Comparison of ENCODE assay signal across 8 cellular contexts in the genomic region with DNA sequence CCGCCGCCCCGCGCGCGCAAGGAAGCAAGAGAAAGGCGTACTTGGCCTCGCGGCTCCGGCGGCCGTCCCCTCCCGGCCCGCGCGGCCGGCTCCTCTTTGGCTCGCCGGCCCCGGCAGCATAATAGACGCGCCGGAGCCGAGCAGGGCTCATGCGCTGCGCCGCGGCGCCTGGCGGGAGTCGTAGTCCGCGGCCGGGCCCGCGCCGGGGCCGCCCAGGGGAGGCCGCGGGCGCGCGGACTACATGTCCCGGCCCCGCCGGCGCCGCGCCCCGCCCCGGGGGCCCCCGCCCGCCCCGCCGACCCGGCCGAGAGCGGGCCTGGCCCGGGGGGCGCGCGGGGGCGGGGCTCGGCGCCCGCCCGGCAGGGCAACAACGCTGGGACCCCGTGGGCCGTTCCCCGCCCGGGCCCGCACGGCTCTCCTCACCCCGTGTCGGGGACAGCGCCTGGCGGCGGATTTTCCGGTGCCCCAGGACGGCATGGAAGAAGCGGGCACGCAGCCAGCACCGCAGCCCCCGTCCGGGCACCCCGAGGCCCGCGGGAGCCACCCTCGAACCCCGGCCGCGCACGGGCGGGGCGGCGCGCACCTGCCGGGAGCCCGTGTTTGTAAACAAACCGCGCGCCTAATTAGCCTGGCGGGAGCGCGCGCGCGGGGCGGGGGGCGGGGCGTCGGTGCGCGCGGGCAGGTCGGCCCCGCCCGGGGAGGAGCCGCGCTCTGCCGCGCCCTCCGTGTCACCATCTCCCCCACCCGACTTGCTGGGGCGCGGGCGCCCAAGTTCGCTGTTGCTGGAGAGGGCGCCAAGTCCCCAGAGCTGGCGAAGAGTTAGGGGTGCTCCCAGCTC. TPM values are rescaled to one million over a fixed set of nuclear protein-coding genes. Genes with fewer than 3 reads are reported as not detected.
DNase-seq lines count a peak whose midpoint lies in the region; ATAC-seq and TF ChIP-seq lines count a peak whose summit lies in the region.

BRD3 (minus strand) TSS at position 123 of the 838 bp plus-strand sequence. CDS start 14,549 bp downstream, outside the sequence.

- peak within 1 kb of the TSS; percentile 97 for H3K4me2 ChIP-seq in GM23248 (ENCODE audit: unreplicated experiment)

- DNase-seq in EL (peak; percentile 90), GM23248 (peak; percentile 99), LHCN-M2 (ENCODE audit: low read depth) (peak; percentile 86), SHP77 (lab: John Stamatoyannopoulos, UW) (peak; percentile 86 to 87), activated gamma-delta T cell (lab: John Stamatoyannopoulos, UW) (peak; percentile 75), foreskin keratinocyte (peak; percentile 54 to 60), stromal cell of bone marrow (ENCODE audit: low read depth) (peak; percentile 84)

- peak; percentile 16 for TF ChIP-seq CTCF in foreskin keratinocyte (conservative IDR thresholded peaks at IDR 0.05)

- H3K79me2 ChIP-seq in GM23248 (ENCODE audit: insufficient read depth): peaks cover 40% of the 10 kb centered on the region

- ATAC-seq in foreskin keratinocyte: peak; percentile 76

- peaks cover 19% of the 10 kb centered on the region for H3F3A ChIP-seq in GM23248 (ENCODE audit: insufficient read depth)

- in situ Hi-C loops in GM23248 (cut with MboI): no loop called here

- H3K4me3 ChIP-seq in GM23248 (peak within 1 kb of the TSS; percentile 96), neuron (ENCODE audit: low read length) (peak within 1 kb of the TSS; percentile 97)

- H3K27ac ChIP-seq in GM23248 (peak within 1 kb of the TSS; percentile 60), foreskin keratinocyte (peak within 1 kb of the TSS; percentile 84)

- peaks cover 8% of the 10 kb centered on the region; the same call in 1 of the 2 replicates for H4K20me1 ChIP-seq in GM23248 (ENCODE audit: insufficient read depth)

- H3K4me1 ChIP-seq in GM23248 (ENCODE audit: insufficient read depth) (0 out of 2 replicates have a peak, but pooled peaks cover 7% of the 10 kb centered on the region), foreskin keratinocyte (no peaks in the 10 kb centered on the region), neuron (ENCODE audit: insufficient read depth, low read length) (peaks cover 15% of the 10 kb centered on the region)

- H3K9ac ChIP-seq in GM23248: peak within 1 kb of the TSS; percentile 88

- H3K36me3 ChIP-seq in GM23248 (ENCODE audit: low read depth) (no peaks in the 10 kb centered on the region), neuron (ENCODE audit: insufficient read depth, low read length) (peaks cover 1% of the 10 kb centered on the region)

- H3K27me3 ChIP-seq in GM23248 (replicated peaks; ENCODE audit: insufficient read depth): peaks cover 22% of the 10 kb centered on the region
- peaks cover 29% of the 10 kb centered on the region for H3K27me3 ChIP-seq in foreskin keratinocyte
- H3K27me3 ChIP-seq in neuron (ENCODE audit: insufficient read depth, low read length): peaks cover 5% of the 10 kb centered on the region

- H2AFZ ChIP-seq in GM23248 (peak within 1 kb of the TSS; percentile 92), neuron (ENCODE audit: low read depth, low read length) (peak within 1 kb of the TSS; percentile 91)

- no peaks in the 10 kb centered on the region for H3K9me2 ChIP-seq in GM23248 (ENCODE audit: insufficient read depth)

- 1% methylated on average over 48 to 73 of the region's 131 CpGs for WGBS in GM23248 (ENCODE audit: low coverage in 1 of 2, low lambda C conversion rate in 2 of 2, missing lambda C conversion rate in 2 of 2), 2 experiments

- H3K9me3 ChIP-seq in GM23248 (ENCODE audit: low read depth): no peaks in the 10 kb centered on the region
- peaks cover 8% of the 10 kb centered on the region for H3K9me3 ChIP-seq in neuron (ENCODE audit: low read length)

RNA-seq across cellular contexts. Expression of gene BRD3, which starts in this region (rescaled TPM):
- 5.5 and 17.5 TPM in 2 replicates for total RNA-seq in GM23248 (2014; rRNA removed; shearing (Covaris generic))
- polyA plus RNA-seq in GM23248 (2016; fragmentation: Nextera tagmentation; extraction: Ambion mirVana): 25.6 and 26.0 TPM in 2 replicates
- total RNA-seq in LHCN-M2 (2014; rRNA removed): 5.3 and 6.3 TPM in 2 replicates
- 10.2 TPM for polyA plus RNA-seq in LHCN-M2 (2012)
- total RNA-seq in foreskin keratinocyte: 8.4 and 10.7 TPM in 2 replicates
- 5.2 and 5.9 TPM in 2 replicates for polyA plus RNA-seq in foreskin keratinocyte

Comparison
In these comparisons a context has a peak if more than half of its experiments do, and no peak if none do; other contexts are left out.
1. Peak in every context shown above with its lines: DNase-seq, ATAC-seq, H3K4me3 ChIP-seq and H3K27ac ChIP-seq.